In the genomic region with DNA sequence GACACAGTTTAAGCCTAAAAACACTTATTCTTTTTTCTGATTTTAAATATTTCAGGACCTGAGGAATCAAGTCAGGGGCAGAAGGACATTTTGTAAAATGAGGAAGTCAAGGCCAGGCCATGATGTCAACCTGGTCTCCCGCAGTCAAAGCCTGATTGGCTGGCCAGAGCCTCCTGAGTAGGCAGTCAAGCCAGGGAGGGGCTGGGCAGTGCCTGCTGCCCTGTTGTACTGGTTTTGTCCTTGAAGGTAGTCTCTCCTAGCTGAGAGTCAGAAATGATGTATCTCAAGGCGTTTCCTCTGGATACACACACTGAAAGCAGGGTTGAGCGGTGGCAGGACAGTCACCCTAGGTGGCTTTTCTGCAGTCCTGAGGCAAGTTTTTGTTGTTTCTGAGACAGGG, we compare ENCODE assay signal across 1 cellular context.
TF ChIP-seq lines count a peak whose summit lies in the region.

No MANE protein-coding gene starts in this region.

TF ChIP-seq in HepG2, 621 proteins besides CTCF, POLR2A, EP300 and RAD21:
- TF ChIP-seq PCBP1 (IDR thresholded peaks at IDR 0.05; ENCODE audit: borderline replicate concordance, low read depth, low read length): no peak
- no peak for TF ChIP-seq ZFAT (CRISPR knock-in tag; conservative IDR thresholded peaks at IDR 0.05)
- TF ChIP-seq ZNF501 (CRISPR knock-in tag; IDR thresholded peaks at IDR 0.05): no peak
- no peak for TF ChIP-seq YY1 (IDR thresholded peaks at IDR 0.05; ENCODE audit: insufficient read depth, insufficient replicate concordance, low read depth, low read length)
- no peak for TF ChIP-seq SNRNP70 (IDR thresholded peaks at IDR 0.05; ENCODE audit: low read depth, low read length)
